In genomic region chr9:109035684-109036423, GRCh38 we compare ENCODE assay signal across 11 cellular contexts. TPM values are rescaled to one million over a fixed set of nuclear protein-coding genes. Genes with fewer than 3 reads are reported as not detected.
DNase-seq lines count a peak whose midpoint lies in the region; ATAC-seq, FAIRE-seq and TF ChIP-seq lines count a peak whose summit lies in the region.
"Had no signal": no experiment of that assay in that cellular context is flagged by ENCODE, and none has a peak within 500 bp of the region (broad histone marks: within the 10 kb centered on the region; RNA-seq: fewer than 3 reads in every experiment).

No MANE protein-coding gene starts in this region.

- no peak for TF ChIP-seq RAD21 in IMR-90 (IDR thresholded peaks at IDR 0.05; ENCODE audit: low read length)
- TF ChIP-seq RAD21 in K562 (CRISPR knock-in tag; conservative IDR thresholded peaks at IDR 0.05 in 1 of 2, IDR thresholded peaks at IDR 0.05 in 1 of 2), result no peak

- H3K9me1 ChIP-seq in IMR-90 (ENCODE audit: insufficient read depth, low read length) (peaks cover 10% of the 10 kb centered on the region; the same call in 1 of the 2 replicates), K562 (ENCODE audit: control insufficient read depth, insufficient read depth, low read length) (no peaks in the 10 kb centered on the region), keratinocyte (ENCODE audit: control insufficient read depth, extremely low read depth, insufficient read depth, low read length) (no peaks in the 10 kb centered on the region)

- no CpG with 5 or more reads among the region's 2 CpGs for WGBS in IMR-90 (ENCODE audit: extremely low coverage in 2 of 2, insufficient read length in 1 of 2), 2 experiments
- 81% methylated on average over 2 of the region's 2 CpGs for WGBS in K562 (ENCODE audit: insufficient coverage, low coverage, missing lambda C conversion rate)
- no CpG with 5 or more reads among the region's 2 CpGs for WGBS in mesendoderm (ENCODE audit: extremely low coverage, insufficient coverage, low lambda C conversion rate)

- in situ Hi-C loops in IMR-90 (cut with MboI; ENCODE audit: low sequenced_read_pairs) (no loop called here), K562 (cut with MboI) (no loop called here)

- peak overlapping the region; percentile 96 for H4K91ac ChIP-seq in IMR-90 (ENCODE audit: insufficient read depth, low read depth, low read length)

- H2AFZ ChIP-seq in IMR-90 (replicated peaks; ENCODE audit: low read length, poor library complexity), result no peak overlapping the region
- no peak overlapping the region for H2AFZ ChIP-seq in K562 (ENCODE audit: low read depth, low read length)
- no peak overlapping the region for H2AFZ ChIP-seq in keratinocyte (ENCODE audit: control insufficient read depth, low read length)

- peak overlapping the region; percentile 44 for H3K4me2 ChIP-seq in IMR-90 (ENCODE audit: low read depth, low read length)
- H3K4me2 ChIP-seq in K562 (ENCODE audit: insufficient read depth, low read length), result no peak overlapping the region
- H3K4me2 ChIP-seq in keratinocyte (ENCODE audit: control insufficient read depth, extremely low read depth, insufficient read depth, low read depth, low read length), result peak overlapping the region; percentile 39
- no peak overlapping the region for H3K4me2 ChIP-seq in mesendoderm (ENCODE audit: low read length)

- H3K9ac ChIP-seq in IMR-90 (ENCODE audit: low read depth, low read length) (no peak overlapping the region), K562 (ENCODE audit: insufficient read depth in 1 of 2, low read depth in 2 of 2, low read length in 2 of 2) (no peak overlapping the region), keratinocyte (ENCODE audit: control insufficient read depth, extremely low read depth, insufficient read depth, low read length) (no peak overlapping the region), colonic mucosa (ENCODE audit: low read depth in 2 of 2, low read length in 2 of 2) (no peak overlapping the region), mesendoderm (ENCODE audit: low read length) (no peak overlapping the region)

- H3K27ac ChIP-seq in IMR-90 (ENCODE audit: insufficient read depth, low read length) (peak overlapping the region; percentile 98), K562 (ENCODE audit: extremely low read depth, low read depth, low read length) (no peak overlapping the region), keratinocyte (ENCODE audit: control insufficient read depth, insufficient read depth, low read length) (peak overlapping the region; percentile 48), thoracic aorta (peak overlapping the region; percentile 32 to 35), colonic mucosa (no peak overlapping the region), mesendoderm (ENCODE audit: low read depth, low read length) (no peak overlapping the region)

- no peak overlapping the region for H2AK9ac ChIP-seq in IMR-90 (replicated peaks; ENCODE audit: low read depth, low read length, poor library complexity)

- TF ChIP-seq CTCF in IMR-90 (conservative IDR thresholded peaks at IDR 0.05; ENCODE audit: low read depth, low read length) (no peak), K562 (IDR thresholded peaks at IDR 0.05 in 2 of 3, conservative IDR thresholded peaks at IDR 0.05 in 1 of 3; ENCODE audit: insufficient read depth in 2 of 3, low read depth in 1 of 3, low read length in 3 of 3) (no peak), keratinocyte (optimal IDR thresholded peaks at IDR 0.05 in 1 of 3, IDR thresholded peaks at IDR 0.05 in 1 of 3, conservative IDR thresholded peaks at IDR 0.05 in 1 of 3; ENCODE audit: extremely low read depth in 1 of 3, insufficient read depth in 2 of 3, low read length in 3 of 3) (no peak), thoracic aorta (IDR thresholded peaks at IDR 0.05) (no peak), colonic mucosa (IDR thresholded peaks at IDR 0.05) (no peak)

- TF ChIP-seq EP300 in K562 (IDR thresholded peaks at IDR 0.05; ENCODE audit: low read length), result no peak

- peak overlapping the region; percentile 99 for H2BK20ac ChIP-seq in IMR-90 (ENCODE audit: low read depth, low read length)

- H3K27me3 ChIP-seq in IMR-90 (ENCODE audit: control insufficient read depth, insufficient read depth, low read length), result no peaks in the 10 kb centered on the region
- H3K27me3 ChIP-seq in K562 (ENCODE audit: control insufficient read depth in 2 of 2, insufficient read depth in 2 of 2, low read length in 2 of 2), result no peaks in the 10 kb centered on the region
- no peaks in the 10 kb centered on the region for H3K27me3 ChIP-seq in keratinocyte (ENCODE audit: control insufficient read depth, extremely low read depth, insufficient read depth, low read length)
- no peaks in the 10 kb centered on the region for H3K27me3 ChIP-seq in thoracic aorta (replicated peaks; ENCODE audit: insufficient read depth)
- no peaks in the 10 kb centered on the region for H3K27me3 ChIP-seq in colonic mucosa
- no peaks in the 10 kb centered on the region for H3K27me3 ChIP-seq in mesendoderm (ENCODE audit: insufficient read depth, low read length, poor library complexity)

- CTCF ChIA-PET in IMR-90 (lab: Yijun Ruan, JAX) (no interaction called here), K562 (lab: Yijun Ruan, JAX; ENCODE audit: low intra/inter-chr PET ratio) (no interaction called here)

- peak overlapping the region; percentile 98 for H2AK5ac ChIP-seq in IMR-90 (ENCODE audit: low read depth, low read length)
- no peak overlapping the region for H2AK5ac ChIP-seq in mesendoderm (ENCODE audit: low read length)

- H2BK5ac ChIP-seq in IMR-90 (ENCODE audit: low read depth, low read length, poor library complexity, severe bottlenecking), result peak overlapping the region; percentile 100
- H2BK5ac ChIP-seq in mesendoderm (ENCODE audit: low read length), result no peak overlapping the region

- peak; percentile 85 for DNase-seq in IMR-90
- no peak for DNase-seq in K562 (ENCODE audit: extremely low read depth in 1 of 4, low spot score in 3 of 4)
- DNase-seq in keratinocyte (ENCODE audit: low read depth, low spot score), result no peak
- no peak for DNase-seq in thoracic aorta (ENCODE audit: low spot score)
- DNase-seq in activated CD4-positive, alpha-beta T cell treated with anti-CD3 and anti-CD28 coated beads, Interleukin-2, amount 50 U/mL, for 4 hours, result no peak
- no peak for DNase-seq in colonic mucosa
- no peak for DNase-seq in mesendoderm
- DNase-seq: activated CD4-positive, alpha-beta T cell treated with anti-CD3 and anti-CD28 coated beads, Interleukin-2, amount 10 ng/mL, durations not matched to agents 24 days and 14 days; endodermal cell; NCI-H2029 treated with DMSO at 0.1 percent for 48 hours had no signal

- BruUV-seq in IMR-90 (replicated peaks; lab: Mats Ljungman, UMichigan) (no TSS peak), K562 (replicated peaks; lab: Mats Ljungman, UMichigan) (no TSS peak)

- FAIRE-seq in K562 (lab: Jason Lieb, UNC) (no peak), keratinocyte (lab: Jason Lieb, UNC) (peak; percentile 23)

- H4K20me1 ChIP-seq in IMR-90 (ENCODE audit: insufficient read depth, low read length) (peaks cover 3% of the 10 kb centered on the region; the same call in 1 of the 2 replicates), K562 (replicated peaks; ENCODE audit: control insufficient read depth, insufficient read depth, low read length) (no peaks in the 10 kb centered on the region), keratinocyte (ENCODE audit: control insufficient read depth, extremely low read depth, insufficient read depth, low read length) (no peaks in the 10 kb centered on the region)

- H3K4ac ChIP-seq in IMR-90 (ENCODE audit: low read depth, low read length), result peak overlapping the region; percentile 98
- no peak overlapping the region for H3K4ac ChIP-seq in mesendoderm (ENCODE audit: low read depth, low read length)

- H3K14ac ChIP-seq in IMR-90 (replicated peaks; ENCODE audit: low read depth, low read length), result peak overlapping the region; percentile 86

- dilution Hi-C loops in IMR-90 (cut with HindIII; ENCODE audit: low sequenced_read_pairs, unreplicated experiment) (no loop called here), keratinocyte (cut with MboI; ENCODE audit: extremely low pct_ligation_motif_present, low sequenced_read_pairs) (no loop called here)

- H3K18ac ChIP-seq in IMR-90 (ENCODE audit: low read depth, low read length) (peak overlapping the region; percentile 84), mesendoderm (ENCODE audit: low read length) (no peak overlapping the region)

- ATAC-seq in IMR-90 (ENCODE audit: low read depth), result peak; percentile 84
- no peak for ATAC-seq in K562
- no peak for ATAC-seq in thoracic aorta (ENCODE audit: insufficient number of reproducible peaks, low FRiP score, low read depth)
- ATAC-seq in GM18868 (IDR thresholded peaks at IDR 0.05; ENCODE audit: unreplicated experiment), result no peak

- H3K79me1 ChIP-seq in IMR-90 (ENCODE audit: low read depth in 1 of 2, low read length in 2 of 2), result peaks cover 27 to 43% of the 10 kb centered on the region in 2 experiments; a peak in 3 of 4 replicates
- peaks cover 1% of the 10 kb centered on the region for H3K79me1 ChIP-seq in mesendoderm (ENCODE audit: low read length)

- POLR2A ChIA-PET in IMR-90 (lab: Charles Lee; ENCODE audit: unreplicated experiment), result interaction anchor here (0.6 kb wide), 1 partner anchor 53 kb away, joined by 4 read pairs; no protein-coding TSS in a partner anchor
- POLR2A ChIA-PET in K562 (lab: Yijun Ruan, JAX), result interaction anchor here (1.0 to 1.8 kb wide), 2 partner anchors 13 to 53 kb away, joined by 3 to 4 read pairs; no protein-coding TSS in a partner anchor

- H4K5ac ChIP-seq in IMR-90 (ENCODE audit: low read depth, low read length) (peak overlapping the region; percentile 72), mesendoderm (ENCODE audit: low read length) (no peak overlapping the region)

- H3K56ac ChIP-seq in IMR-90 (ENCODE audit: extremely low read depth, insufficient read depth, low read length) (peak overlapping the region; percentile 42), mesendoderm (ENCODE audit: low read length) (no peak overlapping the region)

- no peaks in the 10 kb centered on the region for H3K9me3 ChIP-seq in IMR-90 (ENCODE audit: control insufficient read depth, insufficient read depth, low read length)
- no peaks in the 10 kb centered on the region for H3K9me3 ChIP-seq in K562 (replicated peaks; ENCODE audit: control insufficient read depth, insufficient read depth, low read depth, low read length)
- H3K9me3 ChIP-seq in keratinocyte (ENCODE audit: control insufficient read depth, low read depth, low read length), result no peaks in the 10 kb centered on the region
- no peaks in the 10 kb centered on the region for H3K9me3 ChIP-seq in thoracic aorta
- H3K9me3 ChIP-seq in colonic mucosa, result no peaks in the 10 kb centered on the region

- intact Hi-C loops in IMR-90 (cut with micrococcal nuclease), result loop anchor here (1.0 kb wide), 2 partner anchors 83 to 313 kb away; partner anchors contain the start of gene TMEM245
- intact Hi-C loops in K562 (cut with micrococcal nuclease), result no loop called here
- intact Hi-C loops in colonic mucosa (cut with DNase I), result no loop called here

- H2BK120ac ChIP-seq in IMR-90 (ENCODE audit: low read depth, low read length) (peak overlapping the region; percentile 98), mesendoderm (ENCODE audit: low read depth, low read length) (no peak overlapping the region)

- TF ChIP-seq POLR2A in IMR-90 (IDR thresholded peaks at IDR 0.05; ENCODE audit: low read depth, low read length) (no peak), K562 (conservative IDR thresholded peaks at IDR 0.05) (no peak)

- H3K36me3 ChIP-seq in IMR-90 (ENCODE audit: control insufficient read depth, insufficient read depth, low read length), result peaks cover 11% of the 10 kb centered on the region
- H3K36me3 ChIP-seq in K562 (ENCODE audit: control insufficient read depth, insufficient read depth, low read length), result peaks cover 87% of the 10 kb centered on the region
- peaks cover 6 to 18% of the 10 kb centered on the region in 2 experiments for H3K36me3 ChIP-seq in keratinocyte (ENCODE audit: control insufficient read depth in 2 of 2, extremely low read depth in 1 of 2, insufficient read depth in 2 of 2, low read length in 2 of 2)
- peaks cover 4% of the 10 kb centered on the region for H3K36me3 ChIP-seq in thoracic aorta
- H3K36me3 ChIP-seq in colonic mucosa, result no peaks in the 10 kb centered on the region
- peaks cover 5% of the 10 kb centered on the region for H3K36me3 ChIP-seq in mesendoderm (ENCODE audit: control insufficient read depth, insufficient read depth, low read length)

- peaks cover 16% of the 10 kb centered on the region for H3K4me1 ChIP-seq in IMR-90 (ENCODE audit: control insufficient read depth, insufficient read depth, low read length)
- peaks cover 0 to 3% of the 10 kb centered on the region in 2 experiments; a peak in 2 of 5 replicates for H3K4me1 ChIP-seq in K562 (replicated peaks in 1 of 2; ENCODE audit: control insufficient read depth in 2 of 2, insufficient read depth in 2 of 2, low read length in 2 of 2)
- peaks cover 30% of the 10 kb centered on the region for H3K4me1 ChIP-seq in keratinocyte (ENCODE audit: control insufficient read depth, extremely low read depth, insufficient read depth, low read length)
- H3K4me1 ChIP-seq in thoracic aorta (ENCODE audit: control insufficient read depth in 1 of 2, low read depth in 2 of 2), result peaks cover 0 to 22% of the 10 kb centered on the region in 2 donors
- H3K4me1 ChIP-seq in colonic mucosa, result no peaks in the 10 kb centered on the region
- H3K4me1 ChIP-seq in mesendoderm (ENCODE audit: control insufficient read depth, low read depth, low read length), result no peaks in the 10 kb centered on the region

- H3K4me3 ChIP-seq in IMR-90 (ENCODE audit: insufficient read depth, low read depth, low read length) (no peak overlapping the region), K562 (no peak overlapping the region), keratinocyte (ENCODE audit: control insufficient read depth in 2 of 3, extremely low read depth in 1 of 3, insufficient read depth in 2 of 3, low read depth in 1 of 3, low read length in 3 of 3) (no peak overlapping the region), thoracic aorta (no peak overlapping the region), colonic mucosa (no peak overlapping the region), mesendoderm (ENCODE audit: low read length) (no peak overlapping the region)

- H2BK15ac ChIP-seq in IMR-90 (ENCODE audit: low read depth, low read length), result peak overlapping the region; percentile 51; the same call in 1 of the 3 replicates
- H2BK15ac ChIP-seq in mesendoderm (replicated peaks; ENCODE audit: low read depth), result no peak overlapping the region

- H3K23ac ChIP-seq in IMR-90 (ENCODE audit: low read depth, low read length) (peak overlapping the region; percentile 94), mesendoderm (ENCODE audit: low read length) (no peak overlapping the region)

- peak overlapping the region; percentile 47 to 82; a peak in 3 of 4 replicates for H4K8ac ChIP-seq in IMR-90 (ENCODE audit: low read depth in 2 of 2, low read length in 2 of 2)
- no peak overlapping the region for H4K8ac ChIP-seq in mesendoderm (ENCODE audit: low read depth, low read length)

- H3K79me2 ChIP-seq in K562 (ENCODE audit: control insufficient read depth, insufficient read depth, low read length) (no peaks in the 10 kb centered on the region), keratinocyte (ENCODE audit: control insufficient read depth, insufficient read depth, low read length) (no peaks in the 10 kb centered on the region), mesendoderm (ENCODE audit: control insufficient read depth, insufficient read depth, low read length) (no peaks in the 10 kb centered on the region)

RNA-seq across cellular contexts. Expression of gene CTNNAL1, which starts 22.6 kb away (rescaled TPM):
- 131 and 186 TPM in 2 replicates for total RNA-seq in IMR-90 (2012; rRNA removed)
- 60.4 and 72.3 TPM in 2 replicates for polyA plus RNA-seq in IMR-90 (2012; rRNA removed)
- polyA plus RNA-seq in IMR-90 (2012; cell fraction: cytosol; rRNA removed), result 24.4 and 58.0 TPM in 2 replicates
- 9.8 and 39.6 TPM in 2 replicates for polyA plus RNA-seq in IMR-90 (2012; cell fraction: nucleus; rRNA removed; ENCODE audit: low replicate concordance)
- 8.0 and 35.8 TPM in 2 replicates for total RNA-seq in K562 (2011; cell fraction: chromatin; rRNA removed; ENCODE audit: low replicate concordance)
- total RNA-seq in K562 (2011; cell fraction: nucleolus; rRNA removed), result 3.3 and 5.7 TPM in 2 replicates
- total RNA-seq in K562 (2011; cell fraction: nucleoplasm; rRNA removed), result 8.6 and 9.2 TPM in 2 replicates
- 37.6 and 38.9 TPM in 2 replicates for total RNA-seq in K562 (2014; rRNA removed)
- total RNA-seq in K562 (2014; rRNA removed; fragmentation: Illumina TruSeq; extraction: Trizol), result 78.0 and 89.1 TPM in 2 replicates
- 42.2 and 46.7 TPM in 2 replicates for total RNA-seq in K562 (2015; rRNA removed; fragmentation: Illumina TruSeq; extraction: Trizol)
- total RNA-seq in K562 (2021), result 46.9 and 48.8 TPM in 2 replicates
- polyA plus RNA-seq in K562 (2011; rRNA removed), result 42.5 and 70.7 TPM in 2 replicates
- 9.6 and 20.6 TPM in 2 replicates for polyA plus RNA-seq in K562 (2011; cell fraction: cytosol; rRNA removed)
- polyA plus RNA-seq in K562 (2011; cell fraction: nucleus; rRNA removed), result 6.0 and 11.1 TPM in 2 replicates
- polyA plus RNA-seq in K562 (2012), result 32.7 and 33.7 TPM in 2 replicates
- polyA plus RNA-seq in K562 (2014; fragmentation: Illumina TruSeq; extraction: Trizol), result 53.8 and 57.9 TPM in 2 replicates
- polyA plus RNA-seq in K562 (2014; fragmentation: Nextera tagmentation; extraction: Ambion mirVana), result 10 to 100 TPM; 23.2 to 29.8 TPM
- polyA plus RNA-seq in K562 (2014; rRNA removed), result 42.3 and 43.6 TPM in 2 replicates
- 45.3 and 51.5 TPM in 2 replicates for polyA minus RNA-seq in K562 (2011; rRNA and poly(A)+ RNA removed)
- 16.8 and 20.3 TPM in 2 replicates for polyA minus RNA-seq in K562 (2011; cell fraction: cytosol; rRNA and poly(A)+ RNA removed)
- polyA minus RNA-seq in K562 (2011; cell fraction: nucleus; rRNA and poly(A)+ RNA removed), result 9.7 and 16.2 TPM in 2 replicates
- 30.9 to 112 TPM (median 89.7 TPM) in 3 replicates for polyA plus RNA-seq in keratinocyte
- polyA plus RNA-seq in keratinocyte (2011; ENCODE audit: low read depth), result 28.2 TPM
- 49.6 and 89.7 TPM in 2 replicates for polyA plus RNA-seq in keratinocyte (2011; cell fraction: cytosol; rRNA removed)
- polyA plus RNA-seq in keratinocyte (2011; cell fraction: nucleus; rRNA removed), result 22.9 and 28.1 TPM in 2 replicates
- 13.2 and 88.8 TPM in 2 replicates for polyA plus RNA-seq in keratinocyte (2012; ENCODE audit: low replicate concordance)
- polyA minus RNA-seq in keratinocyte, result 5.0 to 54.5 TPM (median 13.6 TPM) in 3 replicates
- polyA minus RNA-seq in keratinocyte (2011; cell fraction: cytosol; rRNA and poly(A)+ RNA removed), result 39.3 TPM
- 5.5 and 11.1 TPM in 2 replicates for polyA minus RNA-seq in keratinocyte (2011; cell fraction: nucleus; rRNA and poly(A)+ RNA removed)
- total RNA-seq in thoracic aorta, result 10 to 100 TPM; 41.8 to 45.0 TPM
- total RNA-seq in colonic mucosa, result 10 to 100 TPM; 22.4 to 30.2 TPM
- polyA plus RNA-seq in mesendoderm (2013, experiment 1 of 2), result 47.0 TPM
- polyA plus RNA-seq in mesendoderm (2013, experiment 2 of 2), result 46.8 TPM

Comparison
In these comparisons a context has a peak if more than half of its experiments do, and no peak if none do; other contexts are left out.
1. H3K27ac ChIP-seq: peak in IMR-90 (single experiment), keratinocyte (single experiment) and thoracic aorta (2 of 2); none in K562 (single experiment), colonic mucosa (single experiment) and mesendoderm (single experiment).
2. H3K4me2 ChIP-seq: peak in IMR-90 (single experiment) and keratinocyte (single experiment); none in K562 (single experiment) and mesendoderm (single experiment).